ENCODE assay signal across 8 cellular contexts in genomic region chr1:9942939-9943807, GRCh38. TPM values are rescaled to one million over a fixed set of nuclear protein-coding genes. Genes with fewer than 3 reads are reported as not detected.
DNase-seq lines count a peak whose midpoint lies in the region; ATAC-seq and TF ChIP-seq lines count a peak whose summit lies in the region.

Gene LZIC, minus strand, starts transcription at chr1:9943391. Its CDS starts 6,772 bp downstream, at chr1:9936619.
Gene NMNAT1, plus strand, starts transcription at chr1:9943475. Its CDS starts 28,599 bp downstream, at chr1:9972074.

- peaks cover 37% of the 10 kb centered on the region for H3K36me3 Mint-ChIP-seq in CD8-positive, alpha-beta T cell

- intact Hi-C loops in CD8-positive, alpha-beta T cell (cut with DNase I, micrococcal nuclease): loop anchor here (1.0 to 5.0 kb wide), 8 partner anchors 32 to 489 kb away; partner anchors contain the start of genes CENPS (in 2 of the 2), UBE4B (in 2 of the 2) and CTNNBIP1 (in 1 of the 2)

- H3K27me3 ChIP-seq in CD8-positive, alpha-beta T cell (ENCODE audit: insufficient read depth, low read length): no peaks in the 10 kb centered on the region
- no peaks in the 10 kb centered on the region for H3K27me3 ChIP-seq in HL-60 (ENCODE audit: insufficient read depth, poor library complexity, severe bottlenecking)

- CTCF ChIA-PET in CD8-positive, alpha-beta T cell (lab: Charles Lee): interaction anchor here (0.6 to 1.3 kb wide), 7 partner anchors 15 to 316 kb away, joined by 3 to 7 read pairs (median 3); no protein-coding TSS in a partner anchor

- H3K4me1 Mint-ChIP-seq in CD8-positive, alpha-beta T cell (ENCODE audit: low read depth): peaks cover 31% of the 10 kb centered on the region

- H3K4me3 ChIP-seq in CD8-positive, alpha-beta T cell (ENCODE audit: low read depth, low read length): peak within 1 kb of the TSS; percentile 88
- H3K4me3 ChIP-seq in HL-60 (replicated peaks; ENCODE audit: insufficient read depth, low read length): peak within 1 kb of the TSS; percentile 77

- H3K4me3 Mint-ChIP-seq in CD8-positive, alpha-beta T cell: peak within 1 kb of the TSS; percentile 89

- no peak for TF ChIP-seq CTCF in CD8-positive, alpha-beta T cell (IDR thresholded peaks at IDR 0.05)
- no peak for TF ChIP-seq CTCF in HL-60 (IDR thresholded peaks at IDR 0.05; ENCODE audit: insufficient read depth, low read length)

- no peaks in the 10 kb centered on the region for H3K9me3 Mint-ChIP-seq in CD8-positive, alpha-beta T cell

- POLR2A ChIA-PET in CD8-positive, alpha-beta T cell (lab: Charles Lee): interaction anchor here (0.6 to 1.2 kb wide), 3 partner anchors 20 to 215 kb away, joined by 3 to 4 read pairs (median 3); partner anchors contain the start of gene CTNNBIP1

- H3K36me3 ChIP-seq in CD8-positive, alpha-beta T cell (ENCODE audit: insufficient read depth, low read length): peaks cover 2% of the 10 kb centered on the region

- H3K27me3 Mint-ChIP-seq in CD8-positive, alpha-beta T cell (ENCODE audit: low read depth): no peaks in the 10 kb centered on the region

- peak; percentile 74 to 94 (median 86) for DNase-seq in CD8-positive, alpha-beta T cell
- DNase-seq in HL-60 (ENCODE audit: low read depth in 1 of 2, low spot score in 1 of 2): peak; percentile 92 to 94
- DNase-seq in NK-92 (lab: John Stamatoyannopoulos, UW; ENCODE audit: unreplicated experiment): peak; percentile 20
- DNase-seq in activated CD8-positive, alpha-beta memory T cell treated with anti-CD3 and anti-CD28 coated beads for 24 hours: peak; percentile 95
- DNase-seq in effector CD8-positive, alpha-beta T cell (lab: John Stamatoyannopoulos, UW): peak; percentile 75
- peak; percentile 93 for DNase-seq in medulla oblongata (ENCODE audit: extremely low spot score)
- DNase-seq in stimulated activated CD4-positive, alpha-beta T cell treated with anti-CD3 and anti-CD28 coated beads, TNF-alpha, amount 100 ng/mL, for 4 hours (ENCODE audit: low read depth in 3 of 3): peak; percentile 71 to 83 (median 80)

- ATAC-seq in CD8-positive, alpha-beta T cell: peak; percentile 91
- ATAC-seq in GM19463 (IDR thresholded peaks at IDR 0.05; ENCODE audit: unreplicated experiment): peak; percentile 95

- peak within 1 kb of the TSS; percentile 88 for H3K27ac ChIP-seq in CD8-positive, alpha-beta T cell (ENCODE audit: low read depth, low read length)
- H3K27ac ChIP-seq in HL-60 (replicated peaks): peak within 1 kb of the TSS; percentile 80

- H3K4me1 ChIP-seq in CD8-positive, alpha-beta T cell (ENCODE audit: insufficient read depth, low read length): peaks cover 20% of the 10 kb centered on the region

- peak within 1 kb of the TSS; percentile 90 for H3K27ac Mint-ChIP-seq in CD8-positive, alpha-beta T cell

- no peaks in the 10 kb centered on the region for H3K9me3 ChIP-seq in CD8-positive, alpha-beta T cell (ENCODE audit: low read length)

RNA-seq across cellular contexts. Expression of gene LZIC, which starts in this region (rescaled TPM):
- total RNA-seq in CD8-positive, alpha-beta T cell: 10 to 100 TPM; 12.9 to 13.6 TPM

RNA-seq across cellular contexts. Expression of gene NMNAT1, which starts in this region (rescaled TPM):
- 1 to 10 TPM; 1.1 to 1.2 TPM for total RNA-seq in CD8-positive, alpha-beta T cell

Comparison
In these comparisons a context has a peak if more than half of its experiments do, and no peak if none do; other contexts are left out.
1. Peak in every context shown above with its lines: DNase-seq, ATAC-seq, H3K4me3 ChIP-seq and H3K27ac ChIP-seq.
2. DNase-seq: peak in every context shown above with its lines; median percentile 95 in activated CD8-positive, alpha-beta memory T cell treated with anti-CD3 and anti-CD28 coated beads for 24 hours; 93 in HL-60; 93 in medulla oblongata; 86 in CD8-positive, alpha-beta T cell; 80 in stimulated activated CD4-positive, alpha-beta T cell treated with anti-CD3 and anti-CD28 coated beads, TNF-alpha, amount 100 ng/mL, for 4 hours; 75 in effector CD8-positive, alpha-beta T cell; 20 in NK-92.